29 cellular contexts compared by ENCODE assay signal in the genomic region with DNA sequence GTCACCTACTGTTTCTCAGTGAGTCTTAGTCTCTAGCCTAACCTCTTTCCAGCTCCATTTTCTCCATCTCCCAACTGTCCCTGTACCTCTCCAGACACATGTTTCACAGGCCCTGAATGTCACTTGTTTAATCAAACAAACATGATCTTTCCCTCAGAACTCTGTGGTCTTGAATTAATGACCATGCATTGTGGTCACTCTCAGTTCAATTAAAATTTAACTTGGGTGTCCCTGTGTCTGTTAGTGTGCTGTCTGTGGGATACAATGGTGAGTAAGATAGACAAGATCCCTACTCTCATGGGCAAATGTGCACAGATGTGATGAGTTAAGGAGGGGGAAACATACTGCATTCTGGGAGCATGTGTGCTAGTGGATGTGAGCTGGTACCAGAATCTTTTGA.
DNase-seq lines count a peak whose midpoint lies in the region; ATAC-seq, FAIRE-seq and TF ChIP-seq lines count a peak whose summit lies in the region.
"Had no signal": no experiment of that assay in that cellular context is flagged by ENCODE, and none has a peak within 500 bp of the region (broad histone marks: within the 10 kb centered on the region; RNA-seq: fewer than 3 reads in every experiment).

No MANE protein-coding gene starts in this region.

- BruUV-seq in PC-9 (replicated peaks; lab: Mats Ljungman, UMichigan): TSS peak; percentile 7

- no peaks in the 10 kb centered on the region for H3K27me3 ChIP-seq in PC-9 (ENCODE audit: insufficient read depth, low read depth)
- H3K27me3 ChIP-seq: esophagus squamous epithelium, heart left ventricle, SJSA1 had no signal

- FAIRE-seq in GM19239 (lab: Jason Lieb, UNC): peak; percentile 63
- FAIRE-seq: A204.1, astrocyte had no signal

- peak; percentile 42 for ATAC-seq in HG03097 (IDR thresholded peaks at IDR 0.05; ENCODE audit: low FRiP score, unreplicated experiment)
- ATAC-seq: heart left ventricle, PC-3 had no signal

- no peak overlapping the region for H3K27ac Mint-ChIP-seq in activated T-helper 1 cell treated with anti-CD3 and anti-CD28 coated beads, Interleukin-12 subunit alpha, Interleukin-12 subunit beta, Interleukin-2, Interleukin-4 antibody, amounts not matched to agents 30 ng/mL and 10 ng/mL and 1 ng/mL, durations not matched to agents 14 hours and 24 hours and 36 hours
- H3K27ac Mint-ChIP-seq: activated CD4-positive, alpha-beta memory T cell treated with anti-CD3 and anti-CD28 coated beads for 36 hours; activated T-cell treated with anti-CD3 and anti-CD28 coated beads, Interleukin-2, amount 50 U/mL, for 24 hours; CD4-positive, CD25-positive, alpha-beta regulatory T cell; HFFc6 had no signal

- H3K4me3 Mint-ChIP-seq in activated T-helper 1 cell treated with anti-CD3 and anti-CD28 coated beads, Interleukin-12 subunit alpha, Interleukin-12 subunit beta, Interleukin-2, Interleukin-4 antibody, amounts not matched to agents 30 ng/mL and 10 ng/mL and 1 ng/mL, durations not matched to agents 14 hours and 24 hours and 36 hours: no peak overlapping the region
- H3K4me3 Mint-ChIP-seq: activated CD4-positive, alpha-beta memory T cell treated with anti-CD3 and anti-CD28 coated beads for 36 hours; activated T-cell treated with anti-CD3 and anti-CD28 coated beads, Interleukin-2, amount 50 U/mL, for 24 hours; CD4-positive, CD25-positive, alpha-beta regulatory T cell; HFFc6 had no signal

- peak; percentile 24 for DNase-seq in ACHN
- DNase-seq in GM19239 (ENCODE audit: insufficient read length, low spot score): no peak
- DNase-seq in PC-9: no peak
- DNase-seq in activated T-helper 1 cell treated with anti-CD3 and anti-CD28 coated beads, Interleukin-12 subunit alpha, Interleukin-12 subunit beta, Interleukin-2, Interleukin-4 antibody, amounts not matched to agents 30 ng/mL and 10 ng/mL and 1 ng/mL, durations not matched to agents 14 hours and 24 hours and 36 hours (ENCODE audit: low spot score): no peak
- DNase-seq in islet precursor cell: no peak
- no peak for DNase-seq in superior temporal gyrus (ENCODE audit: extremely low spot score)
- no peak for DNase-seq in NCI-H187 treated with DMSO at 0.1 percent for 48 hours (lab: John Stamatoyannopoulos, UW)
- DNase-seq: activated CD4-positive, alpha-beta memory T cell treated with anti-CD3 and anti-CD28 coated beads for 36 hours; activated naive CD4-positive, alpha-beta T cell treated with anti-CD3 and anti-CD28 coated beads, Interleukin-2, amount 50 U/mL, for 16 hours; activated T-cell treated with anti-CD3 and anti-CD28 coated beads, Interleukin-2, amount 50 U/mL, for 24 hours; CD4-positive, CD25-positive, alpha-beta regulatory T cell; cerebellar nuclear complex; effector CD8-positive, alpha-beta T cell; esophagus squamous epithelium; heart left ventricle; HFFc6; IMR-90; NCI-H1436 treated with DMSO at 0.1 percent for 48 hours; NCI-H774; nucleus accumbens; PC-3; stimulated activated CD8-positive, alpha-beta memory T cell treated with anti-CD3 and anti-CD28 coated beads, Interleukin-4, amount 100 ng/mL, for 48 hours; T-helper 2 cell had no signal

- intact Hi-C loops in PC-9 (cut with micrococcal nuclease; ENCODE audit: unreplicated experiment): no loop called here
- intact Hi-C loops in activated T-helper 1 cell treated with anti-CD3 and anti-CD28 coated beads, Interleukin-12 subunit alpha, Interleukin-12 subunit beta, Interleukin-2, Interleukin-4 antibody, amounts not matched to agents 30 ng/mL and 10 ng/mL and 1 ng/mL, durations not matched to agents 14 hours and 24 hours and 36 hours (cut with micrococcal nuclease): no loop called here

- no peak overlapping the region for H3K4me3 ChIP-seq in PC-9
- H3K4me3 ChIP-seq: esophagus squamous epithelium, heart left ventricle, lung, SJSA1 had no signal

- in situ Hi-C loops in ACHN (cut with HindIII; ENCODE audit: low pct_ligation_motif_present, low pct_unique_long_range_greater_than_20kb, low sequenced_read_pairs): no loop called here

- H3K79me2 ChIP-seq in PC-9 (ENCODE audit: low read depth): 0 out of 2 replicates have a peak, but pooled peaks cover 13% of the 10 kb centered on the region

- H3K4me1 ChIP-seq in PC-9 (replicated peaks; ENCODE audit: insufficient read depth): no peaks in the 10 kb centered on the region
- H3K4me1 ChIP-seq: esophagus squamous epithelium, SJSA1 had no signal

- no peak overlapping the region for H3K4me2 ChIP-seq in PC-9

- TF ChIP-seq CTCF in PC-9 (conservative IDR thresholded peaks at IDR 0.05): no peak

- no peaks in the 10 kb centered on the region for H3K9me3 Mint-ChIP-seq in activated T-helper 1 cell treated with anti-CD3 and anti-CD28 coated beads, Interleukin-12 subunit alpha, Interleukin-12 subunit beta, Interleukin-2, Interleukin-4 antibody, amounts not matched to agents 30 ng/mL and 10 ng/mL and 1 ng/mL, durations not matched to agents 14 hours and 24 hours and 36 hours
- H3K9me3 Mint-ChIP-seq: activated CD4-positive, alpha-beta memory T cell treated with anti-CD3 and anti-CD28 coated beads for 36 hours; activated T-cell treated with anti-CD3 and anti-CD28 coated beads, Interleukin-2, amount 50 U/mL, for 24 hours; HFFc6 had no signal

- no peaks in the 10 kb centered on the region for H3F3A ChIP-seq in PC-9 (ENCODE audit: insufficient read depth, low read depth)

- H3K27ac ChIP-seq in PC-9: no peak overlapping the region
- H3K27ac ChIP-seq: esophagus squamous epithelium, heart left ventricle, HL-60, SJSA1 had no signal

- peaks cover 59% of the 10 kb centered on the region for H4K20me1 ChIP-seq in PC-9 (ENCODE audit: insufficient read depth)

- H3K36me3 ChIP-seq in PC-9 (ENCODE audit: low read depth): peaks cover 51% of the 10 kb centered on the region

- H2AFZ ChIP-seq in PC-9: no peak overlapping the region

- CTCF ChIA-PET in PC-9 (lab: Charles Lee): no interaction called here

- POLR2A ChIA-PET in PC-9 (lab: Charles Lee; ENCODE audit: unreplicated experiment): interaction anchor here (0.5 kb wide), 1 partner anchor 13 kb away, joined by 4 read pairs; no protein-coding TSS in a partner anchor

- peaks cover 17% of the 10 kb centered on the region for H3K4me1 Mint-ChIP-seq in activated T-helper 1 cell treated with anti-CD3 and anti-CD28 coated beads, Interleukin-12 subunit alpha, Interleukin-12 subunit beta, Interleukin-2, Interleukin-4 antibody, amounts not matched to agents 30 ng/mL and 10 ng/mL and 1 ng/mL, durations not matched to agents 14 hours and 24 hours and 36 hours (ENCODE audit: low read depth)

- no peaks in the 10 kb centered on the region for H3K9me3 ChIP-seq in PC-9 (ENCODE audit: insufficient read depth, low read depth)
- H3K9me3 ChIP-seq: esophagus squamous epithelium, heart left ventricle, SJSA1 had no signal

- peaks cover 51% of the 10 kb centered on the region for H3K36me3 Mint-ChIP-seq in activated T-helper 1 cell treated with anti-CD3 and anti-CD28 coated beads, Interleukin-12 subunit alpha, Interleukin-12 subunit beta, Interleukin-2, Interleukin-4 antibody, amounts not matched to agents 30 ng/mL and 10 ng/mL and 1 ng/mL, durations not matched to agents 14 hours and 24 hours and 36 hours (ENCODE audit: low read depth)

- H3K27me3 Mint-ChIP-seq in activated T-helper 1 cell treated with anti-CD3 and anti-CD28 coated beads, Interleukin-12 subunit alpha, Interleukin-12 subunit beta, Interleukin-2, Interleukin-4 antibody, amounts not matched to agents 30 ng/mL and 10 ng/mL and 1 ng/mL, durations not matched to agents 14 hours and 24 hours and 36 hours (ENCODE audit: insufficient read depth): no peaks in the 10 kb centered on the region
- H3K27me3 Mint-ChIP-seq: activated CD4-positive, alpha-beta memory T cell treated with anti-CD3 and anti-CD28 coated beads for 36 hours; activated T-cell treated with anti-CD3 and anti-CD28 coated beads, Interleukin-2, amount 50 U/mL, for 24 hours; CD4-positive, CD25-positive, alpha-beta regulatory T cell had no signal

- H3K9me2 ChIP-seq in PC-9 (ENCODE audit: insufficient read depth): no peaks in the 10 kb centered on the region
